ENCODE assay signal across 1 cellular context in genomic region chr20:13243826-13244376, GRCh38.
TF ChIP-seq lines count a peak whose summit lies in the region.

No MANE protein-coding gene starts in this region.

TF ChIP-seq in HepG2, 621 proteins besides CTCF, POLR2A, EP300 and RAD21 (continued from another document and continues in another):
- TF ChIP-seq ZNF574 (CRISPR knock-in tag; IDR thresholded peaks at IDR 0.05) (peak; percentile 77), MAFF (IDR thresholded peaks at IDR 0.05; ENCODE audit: low read depth, low read length) (peak; percentile 60; the same call in 1 of the 2 replicates), FOXA1 (IDR thresholded peaks at IDR 0.05) (peak; percentile 93), FOXA1 (CRISPR knock-in tag; IDR thresholded peaks at IDR 0.05) (peak; percentile 100), GLMP (CRISPR knock-in tag; IDR thresholded peaks at IDR 0.05; ENCODE audit: borderline replicate concordance) (no peak), ZNF3 (CRISPR knock-in tag; IDR thresholded peaks at IDR 0.05) (peak; percentile 79; the same call in 1 of the 2 replicates), GPN1 (CRISPR knock-in tag; IDR thresholded peaks at IDR 0.05; ENCODE audit: borderline replicate concordance) (no peak), ADNP (CRISPR knock-in tag; IDR thresholded peaks at IDR 0.05) (0 out of 2 replicates have a peak, but pooled peaks have one; percentile 32), ZEB1 (IDR thresholded peaks at IDR 0.05; ENCODE audit: insufficient replicate concordance, low read depth) (peak; percentile 79), ZNF225 (CRISPR knock-in tag; IDR thresholded peaks at IDR 0.05) (no peak), PAXIP1 (CRISPR knock-in tag; conservative IDR thresholded peaks at IDR 0.05) (peak; percentile 97), ZNF274 (CRISPR knock-in tag; IDR thresholded peaks at IDR 0.05) (no peak), E2F5 (CRISPR knock-in tag; conservative IDR thresholded peaks at IDR 0.05) (no peak), ZIK1 (CRISPR knock-in tag; IDR thresholded peaks at IDR 0.05; ENCODE audit: borderline replicate concordance, low read depth) (no peak), KLF13 (CRISPR knock-in tag; IDR thresholded peaks at IDR 0.05) (no peak), HIVEP1 (CRISPR knock-in tag; IDR thresholded peaks at IDR 0.05) (no peak), ZNF207 (IDR thresholded peaks at IDR 0.05; ENCODE audit: borderline replicate concordance) (no peak), PHB2 (IDR thresholded peaks at IDR 0.05; ENCODE audit: partially characterized antibody) (no peak), KLF9 (CRISPR knock-in tag; IDR thresholded peaks at IDR 0.05; ENCODE audit: low read depth) (peak; percentile 43; the same call in 1 of the 2 replicates), ELF1 (CRISPR knock-in tag; IDR thresholded peaks at IDR 0.05) (peak; percentile 55), POGZ (CRISPR knock-in tag; IDR thresholded peaks at IDR 0.05) (peak; percentile 96), HNF1A (IDR thresholded peaks at IDR 0.05; ENCODE audit: low read depth) (peak; percentile 90), HNF1A (CRISPR knock-in tag; IDR thresholded peaks at IDR 0.05; ENCODE audit: borderline replicate concordance) (peak; percentile 98), ZBTB2 (CRISPR knock-in tag; IDR thresholded peaks at IDR 0.05; ENCODE audit: low read depth) (peak; percentile 51; the same call in 1 of the 2 replicates), MEIS2 (CRISPR knock-in tag; IDR thresholded peaks at IDR 0.05) (peak; percentile 95; the same call in 1 of the 2 replicates), ONECUT2 (CRISPR knock-in tag; IDR thresholded peaks at IDR 0.05) (peak; percentile 80; the same call in 1 of the 2 replicates), SNAPC2 (CRISPR knock-in tag; IDR thresholded peaks at IDR 0.05) (peak; percentile 58; the same call in 1 of the 2 replicates), ZNF18 (CRISPR knock-in tag; IDR thresholded peaks at IDR 0.05; ENCODE audit: insufficient replicate concordance) (no peak), KLF16 (CRISPR knock-in tag; IDR thresholded peaks at IDR 0.05) (peak in 1 of 2 experiments; percentile 96; a peak in 2 of 4 replicates), ZSCAN9 (CRISPR knock-in tag; IDR thresholded peaks at IDR 0.05; ENCODE audit: borderline replicate concordance) (peak; percentile 97), RXRA (CRISPR knock-in tag; IDR thresholded peaks at IDR 0.05) (peak; percentile 92; the same call in 1 of the 2 replicates), FOXJ3 (CRISPR knock-in tag; IDR thresholded peaks at IDR 0.05; ENCODE audit: borderline replicate concordance) (peak; percentile 100), CEBPB (IDR thresholded peaks at IDR 0.05; ENCODE audit: borderline replicate concordance, low read depth, low read length) (peak; percentile 99), KDM3A (CRISPR knock-in tag; IDR thresholded peaks at IDR 0.05; ENCODE audit: low read depth) (peak; percentile 89; the same call in 1 of the 2 replicates), JARID2 (CRISPR knock-in tag; IDR thresholded peaks at IDR 0.05; ENCODE audit: insufficient replicate concordance) (peak; percentile 80), ZMYM3 (CRISPR knock-in tag; IDR thresholded peaks at IDR 0.05) (peak; percentile 88; the same call in 1 of the 2 replicates), SIN3A (IDR thresholded peaks at IDR 0.05; ENCODE audit: borderline replicate concordance, low read depth, low read length) (no peak), ZNF841 (CRISPR knock-in tag; IDR thresholded peaks at IDR 0.05; ENCODE audit: borderline replicate concordance) (no peak), ISX (CRISPR knock-in tag; conservative IDR thresholded peaks at IDR 0.05) (no peak), ZFP82 (CRISPR knock-in tag; IDR thresholded peaks at IDR 0.05; ENCODE audit: borderline replicate concordance) (no peak), ZBTB33 (CRISPR knock-in tag; IDR thresholded peaks at IDR 0.05) (peak; percentile 71; the same call in 1 of the 2 replicates), HNRNPLL (IDR thresholded peaks at IDR 0.05; ENCODE audit: low read depth, low read length, poor library complexity, severe bottlenecking) (no peak), SMAD9 (CRISPR knock-in tag; IDR thresholded peaks at IDR 0.05) (no peak), DPF2 (CRISPR knock-in tag; IDR thresholded peaks at IDR 0.05; ENCODE audit: borderline replicate concordance, low read depth) (peak; percentile 100), KLF15 (CRISPR knock-in tag; IDR thresholded peaks at IDR 0.05; ENCODE audit: borderline replicate concordance) (no peak), ZNF616 (CRISPR knock-in tag; IDR thresholded peaks at IDR 0.05; ENCODE audit: low read depth) (no peak), ZNF337 (CRISPR knock-in tag; IDR thresholded peaks at IDR 0.05; ENCODE audit: borderline replicate concordance, low read depth) (peak; percentile 96; the same call in 1 of the 2 replicates), MAFK (conservative IDR thresholded peaks at IDR 0.05 in 1 of 2, IDR thresholded peaks at IDR 0.05 in 1 of 2; ENCODE audit: low read length in 2 of 2) (peak in 1 of 2 experiments; percentile 22; a peak in 2 of 4 replicates)
